Comparison of ENCODE assay signal across 14 cellular contexts in the genomic region with DNA sequence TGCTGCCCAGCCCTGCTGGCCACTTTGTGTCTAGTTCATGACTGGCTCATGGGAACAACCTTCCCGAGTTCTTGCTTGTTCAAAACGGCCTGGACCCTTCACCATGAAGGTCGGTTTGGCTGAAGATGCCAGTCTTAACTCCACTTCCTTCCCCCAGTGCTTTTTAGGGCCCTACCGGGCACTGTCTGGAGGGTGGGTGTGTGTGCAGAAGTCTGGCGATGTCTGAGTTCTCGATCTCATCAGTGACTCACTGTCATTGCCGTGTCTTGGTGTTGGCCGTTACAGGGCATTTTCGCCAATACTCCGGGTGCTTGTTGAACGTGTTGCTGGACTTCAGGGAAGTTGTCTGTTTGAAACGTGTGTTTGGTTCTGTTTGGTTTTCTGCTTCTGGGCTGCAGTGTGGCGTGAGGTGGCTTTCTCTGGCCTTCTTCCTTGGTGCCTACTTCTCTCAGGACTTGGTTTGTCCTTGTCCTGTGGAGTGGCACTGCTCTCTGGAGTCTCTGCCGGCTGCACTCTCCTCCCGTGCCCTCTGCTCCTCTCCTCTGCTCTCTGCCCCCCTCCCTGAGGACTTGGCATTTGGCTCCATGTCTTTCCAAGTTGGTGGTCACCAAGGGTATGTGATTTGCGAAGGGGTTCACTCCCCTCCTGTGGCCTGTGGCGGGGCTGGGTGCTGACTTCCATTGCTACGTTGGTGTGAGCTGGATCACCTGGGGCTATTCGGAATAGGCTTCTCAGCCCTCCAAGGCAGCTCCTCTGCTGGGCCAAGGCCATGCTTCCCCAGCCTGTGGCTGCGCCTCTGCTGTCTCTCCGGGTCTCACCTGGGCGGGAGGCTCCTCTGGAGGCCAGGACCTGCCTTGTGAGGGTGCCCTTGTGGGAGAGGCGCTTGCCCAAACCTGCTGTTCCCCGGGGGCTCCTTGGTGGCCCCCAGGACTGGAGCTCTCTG. TPM values are rescaled to one million over a fixed set of nuclear protein-coding genes. Genes with fewer than 3 reads are reported as not detected.
DNase-seq lines count a peak whose midpoint lies in the region; ATAC-seq, FAIRE-seq and TF ChIP-seq lines count a peak whose summit lies in the region.
"Had no signal": no experiment of that assay in that cellular context is flagged by ENCODE, and none has a peak within 500 bp of the region (broad histone marks: within the 10 kb centered on the region; RNA-seq: fewer than 3 reads in every experiment).

No MANE protein-coding gene starts in this region.

- H3K4ac ChIP-seq in trophoblast cell (ENCODE audit: low read depth, low read length) = no peak overlapping the region

- TF ChIP-seq POLR2A in H54 (IDR thresholded peaks at IDR 0.05; ENCODE audit: low read depth, low read length) = no peak

- no peak overlapping the region for H2BK120ac ChIP-seq in trophoblast cell (ENCODE audit: insufficient read depth, low read length, poor library complexity)

- no peak overlapping the region for H3K27ac ChIP-seq in trophoblast cell (ENCODE audit: low read depth, low read length)
- H3K27ac ChIP-seq: psoas muscle had no signal

- no peak overlapping the region for H4K91ac ChIP-seq in trophoblast cell (ENCODE audit: low read depth, low read length)

- no peak overlapping the region for H2BK5ac ChIP-seq in trophoblast cell (ENCODE audit: low read depth, low read length, poor library complexity)

- no peak overlapping the region for H2AK5ac ChIP-seq in trophoblast cell (ENCODE audit: low read length)

- H3K27ac Mint-ChIP-seq in endothelial cell (ENCODE audit: unreplicated experiment) (no peak overlapping the region), neural crest cell (ENCODE audit: unreplicated experiment) (peak overlapping the region; percentile 72)
- H3K27ac Mint-ChIP-seq in natural killer cell treated with Interleukin-12 subunit alpha and Interleukin-12 subunit beta and Interleukin-15 and Interleukin-18, amount 100 ng/mL, for 72 hours = no peak overlapping the region
- H3K27ac Mint-ChIP-seq: activated CD8-positive, alpha-beta memory T cell treated with anti-CD3 and anti-CD28 coated beads, Interleukin-2, amount 10 ng/mL, durations not matched to agents 7 days and 5 days had no signal

- no peak overlapping the region for H4K8ac ChIP-seq in trophoblast cell (ENCODE audit: low read depth, low read length)

- H3K36me3 ChIP-seq in trophoblast cell (ENCODE audit: control insufficient read depth in 1 of 2, insufficient read depth in 2 of 2, low read length in 2 of 2) = peaks cover 72 to 84% of the 10 kb centered on the region in 2 experiments

- no CpG with 5 or more reads among the region's 24 CpGs for WGBS in trophoblast cell (ENCODE audit: extremely low coverage, insufficient coverage, insufficient read length)

- no peak overlapping the region for H4K12ac ChIP-seq in trophoblast cell (ENCODE audit: low read depth, low read length)

- H3K18ac ChIP-seq in trophoblast cell (ENCODE audit: low read length) = no peak overlapping the region

- H3K9me3 Mint-ChIP-seq in endothelial cell (ENCODE audit: unreplicated experiment) = no peaks in the 10 kb centered on the region
- no peaks in the 10 kb centered on the region for H3K9me3 Mint-ChIP-seq in neural crest cell
- no peaks in the 10 kb centered on the region for H3K9me3 Mint-ChIP-seq in natural killer cell treated with Interleukin-12 subunit alpha and Interleukin-12 subunit beta and Interleukin-15 and Interleukin-18, amount 100 ng/mL, for 72 hours

- H2BK12ac ChIP-seq in trophoblast cell (ENCODE audit: low read length) = no peak overlapping the region

- H2AFZ ChIP-seq in trophoblast cell (ENCODE audit: insufficient read depth, low read length, poor library complexity) = no peak overlapping the region

- no peak overlapping the region for H3K23ac ChIP-seq in trophoblast cell (ENCODE audit: low read length)

- peaks cover 10% of the 10 kb centered on the region for H3K27me3 Mint-ChIP-seq in endothelial cell (ENCODE audit: unreplicated experiment)
- H3K27me3 Mint-ChIP-seq in neural crest cell (ENCODE audit: low read depth) = no peaks in the 10 kb centered on the region
- no peaks in the 10 kb centered on the region for H3K27me3 Mint-ChIP-seq in natural killer cell treated with Interleukin-12 subunit alpha and Interleukin-12 subunit beta and Interleukin-15 and Interleukin-18, amount 100 ng/mL, for 72 hours
- H3K27me3 Mint-ChIP-seq: activated CD8-positive, alpha-beta memory T cell treated with anti-CD3 and anti-CD28 coated beads, Interleukin-2, amount 10 ng/mL, durations not matched to agents 7 days and 5 days had no signal

- H3K4me1 Mint-ChIP-seq in endothelial cell (ENCODE audit: unreplicated experiment) (no peaks in the 10 kb centered on the region), neural crest cell (no peaks in the 10 kb centered on the region)
- peaks cover 0 to 5% of the 10 kb centered on the region in 2 donors for H3K4me1 Mint-ChIP-seq in natural killer cell treated with Interleukin-12 subunit alpha and Interleukin-12 subunit beta and Interleukin-15 and Interleukin-18, amount 100 ng/mL, for 72 hours (ENCODE audit: low read depth in 2 of 2)
- H3K4me1 Mint-ChIP-seq: activated CD8-positive, alpha-beta memory T cell treated with anti-CD3 and anti-CD28 coated beads, Interleukin-2, amount 10 ng/mL, durations not matched to agents 7 days and 5 days had no signal

- H3K4me3 Mint-ChIP-seq in endothelial cell (ENCODE audit: unreplicated experiment) = peak overlapping the region; percentile 33
- H3K4me3 Mint-ChIP-seq in neural crest cell = peak overlapping the region; percentile 35
- no peak overlapping the region for H3K4me3 Mint-ChIP-seq in natural killer cell treated with Interleukin-12 subunit alpha and Interleukin-12 subunit beta and Interleukin-15 and Interleukin-18, amount 100 ng/mL, for 72 hours
- H3K4me3 Mint-ChIP-seq: activated CD8-positive, alpha-beta memory T cell treated with anti-CD3 and anti-CD28 coated beads, Interleukin-2, amount 10 ng/mL, durations not matched to agents 7 days and 5 days had no signal

- H3K14ac ChIP-seq in trophoblast cell (ENCODE audit: low read length) = no peak overlapping the region

- H3K9ac ChIP-seq in trophoblast cell (ENCODE audit: low read length) = no peak overlapping the region

- H3K4me1 ChIP-seq in trophoblast cell (ENCODE audit: control insufficient read depth in 1 of 2, insufficient read depth in 2 of 2, low read length in 2 of 2) = no peaks in the 10 kb centered on the region

- H3K27me3 ChIP-seq in trophoblast cell (ENCODE audit: insufficient read depth, low read length) = no peaks in the 10 kb centered on the region

- peak; percentile 1 for DNase-seq in stimulated activated CD4-positive, alpha-beta T cell treated with anti-CD3 and anti-CD28 coated beads, Interleukin-15, amount 100 ng/mL, for 24 hours
- no peak for DNase-seq in stimulated activated CD4-positive, alpha-beta T cell treated with anti-CD3 and anti-CD28 coated beads, Interleukin-12 subunit alpha, Interleukin-12 subunit beta, amount 100 ng/mL, for 4 hours
- DNase-seq in endothelial cell (ENCODE audit: low spot score) (no peak), neural crest cell (ENCODE audit: low read depth, low spot score) (no peak), H54 (ENCODE audit: insufficient read length, low spot score) (no peak), trophoblast cell (no peak)
- DNase-seq in natural killer cell treated with Interleukin-12 subunit alpha and Interleukin-12 subunit beta and Interleukin-15 and Interleukin-18, amount 100 ng/mL, for 72 hours (ENCODE audit: low spot score) = no peak
- DNase-seq: activated CD8-positive, alpha-beta memory T cell treated with anti-CD3 and anti-CD28 coated beads, Interleukin-2, amount 10 ng/mL, durations not matched to agents 7 days and 5 days; dermis blood vessel endothelial cell; NCI-H187; NCI-H524; OCI-M1 had no signal

- TF ChIP-seq CTCF in endothelial cell (IDR thresholded peaks at IDR 0.05; ENCODE audit: unreplicated experiment) = no peak
- TF ChIP-seq CTCF in neural crest cell (conservative IDR thresholded peaks at IDR 0.05) = no peak

- H3K36me3 Mint-ChIP-seq in endothelial cell (ENCODE audit: low read depth, unreplicated experiment) = peaks cover 52% of the 10 kb centered on the region
- peaks cover 18% of the 10 kb centered on the region for H3K36me3 Mint-ChIP-seq in neural crest cell (ENCODE audit: low read depth)
- peaks cover 10% of the 10 kb centered on the region for H3K36me3 Mint-ChIP-seq in natural killer cell treated with Interleukin-12 subunit alpha and Interleukin-12 subunit beta and Interleukin-15 and Interleukin-18, amount 100 ng/mL, for 72 hours

- ATAC-seq in GM19328 (IDR thresholded peaks at IDR 0.05; ENCODE audit: unreplicated experiment) = no peak
- ATAC-seq in natural killer cell treated with Interleukin-12 subunit alpha and Interleukin-12 subunit beta and Interleukin-15 and Interleukin-18, amount 100 ng/mL, for 72 hours = no peak
- ATAC-seq: activated CD8-positive, alpha-beta memory T cell treated with anti-CD3 and anti-CD28 coated beads, Interleukin-2, amount 10 ng/mL, durations not matched to agents 7 days and 5 days; psoas muscle had no signal

- peaks cover 4% of the 10 kb centered on the region for H3K9me3 ChIP-seq in trophoblast cell (ENCODE audit: insufficient read depth, low read depth, low read length)
- H3K9me3 ChIP-seq: psoas muscle had no signal

- FAIRE-seq in H54 (lab: Jason Lieb, UNC) = no peak

- no peak overlapping the region for H3K4me3 ChIP-seq in trophoblast cell (ENCODE audit: low read depth, low read length)
- H3K4me3 ChIP-seq: psoas muscle had no signal

- H3K79me1 ChIP-seq in trophoblast cell (ENCODE audit: low read length) = no peaks in the 10 kb centered on the region

- H3K4me2 ChIP-seq in trophoblast cell (ENCODE audit: low read length) = no peak overlapping the region

- no peaks in the 10 kb centered on the region for H3K79me2 ChIP-seq in trophoblast cell (ENCODE audit: control insufficient read depth, insufficient read depth, low read length, poor library complexity)

RNA-seq across cellular contexts. Expression of a gene that starts 38.2 kb away (rescaled TPM):
- total RNA-seq in endothelial cell (ENCODE audit: unreplicated experiment) (57.9 TPM), neural crest cell (71.1 and 77.1 TPM in 2 replicates)
- 10 to 100 TPM; 35.9 to 40.4 TPM for total RNA-seq in natural killer cell treated with Interleukin-12 subunit alpha and Interleukin-12 subunit beta and Interleukin-15 and Interleukin-18, amount 100 ng/mL, for 72 hours
- 21.3 and 22.0 TPM in 2 replicates for polyA plus RNA-seq in trophoblast cell (2013)
